In the genomic region with DNA sequence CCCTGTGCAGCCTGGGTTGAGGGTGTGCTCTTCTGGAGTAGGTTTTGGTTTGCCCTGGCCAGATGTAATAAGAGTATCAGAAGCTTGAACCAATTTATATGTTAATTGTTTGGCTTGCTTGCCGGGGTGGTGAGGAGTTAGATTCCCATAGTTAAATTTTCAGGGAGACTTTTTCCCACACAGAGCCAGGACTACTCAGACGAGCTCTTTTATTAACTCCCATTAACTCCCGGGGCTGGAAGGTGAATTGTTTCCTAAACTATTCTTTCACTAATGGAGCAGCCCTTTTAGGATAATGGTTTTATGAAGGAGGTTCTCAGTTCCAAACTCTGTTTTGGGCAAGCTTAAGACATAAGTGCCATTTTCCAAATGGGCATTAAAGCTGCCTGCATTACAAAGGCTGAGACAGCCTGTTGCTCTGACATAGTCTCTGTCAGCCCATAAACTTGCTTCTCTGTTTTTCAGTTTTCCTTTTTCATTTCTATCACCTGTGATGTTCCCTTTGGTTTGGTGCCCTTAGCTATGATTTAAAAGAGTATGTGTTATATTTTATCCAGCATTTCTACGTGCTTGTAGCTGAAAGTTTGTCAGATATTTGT, we compare ENCODE assay signal across 21 cellular contexts. TPM values are rescaled to one million over a fixed set of nuclear protein-coding genes. Genes with fewer than 3 reads are reported as not detected.
A peak's percentile ranks its signal among the peaks of the same experiment; 100 is the strongest.
DNase-seq lines count a peak whose midpoint lies in the region; ATAC-seq, FAIRE-seq and TF ChIP-seq lines count a peak whose summit lies in the region.
"Had no signal": no experiment of that assay in that cellular context is flagged by ENCODE, and none has a peak within 500 bp of the region (broad histone marks: within the 10 kb centered on the region; RNA-seq: fewer than 3 reads in every experiment).

No MANE protein-coding gene starts in this region.

- H3K36me3 Mint-ChIP-seq in astrocyte (ENCODE audit: low read depth, unreplicated experiment) = no peaks in the 10 kb centered on the region
- H3K36me3 Mint-ChIP-seq: CD4-positive, alpha-beta memory T cell had no signal

- H3K9me2 ChIP-seq in OCI-LY7 (ENCODE audit: insufficient read depth, low read length) = no peaks in the 10 kb centered on the region

- H3K4me1 Mint-ChIP-seq in astrocyte (ENCODE audit: low read depth, unreplicated experiment) = peaks cover 3% of the 10 kb centered on the region
- H3K4me1 Mint-ChIP-seq: CD4-positive, alpha-beta memory T cell had no signal

- no peak overlapping the region for H3K9ac ChIP-seq in HUES48 (ENCODE audit: low read depth, low read length)
- H3K9ac ChIP-seq in astrocyte (ENCODE audit: low read length) = no peak overlapping the region
- H3K9ac ChIP-seq: BLaER1, GM23248, KMS-11 had no signal

- no peaks in the 10 kb centered on the region for H3K9me3 ChIP-seq in HUES48 (ENCODE audit: control insufficient read depth, insufficient read depth, low read length)
- H3K9me3 ChIP-seq in astrocyte (ENCODE audit: insufficient read depth, low read depth, low read length) = no peaks in the 10 kb centered on the region
- H3K9me3 ChIP-seq in OCI-LY7 (ENCODE audit: low read length) = no peaks in the 10 kb centered on the region
- H3K9me3 ChIP-seq: BLaER1 had no signal

- CTCF ChIA-PET in OCI-LY7 (lab: Charles Lee; ENCODE audit: unreplicated experiment) = no interaction called here

- no peak overlapping the region for H2AFZ ChIP-seq in astrocyte (ENCODE audit: low read depth, low read length)
- no peak overlapping the region for H2AFZ ChIP-seq in OCI-LY7 (ENCODE audit: low read length)
- H2AFZ ChIP-seq: GM23248, PC-9 had no signal

- DNase-seq in ELF-1 (ENCODE audit: low read depth, low spot score) (peak; percentile 43), astrocyte (ENCODE audit: low read depth) (no peak), islet precursor cell (peak; percentile 71), OCI-LY7 (ENCODE audit: low spot score) (no peak), DMS53 treated with DMSO at 0.1 percent for 48 hours (lab: John Stamatoyannopoulos, UW; ENCODE audit: unreplicated experiment) (no peak)
- DNase-seq: CD4-positive, alpha-beta memory T cell; DMS79 treated with DMSO at 0.1 percent for 48 hours; GM23248; MV-4-11; NCI-H1417 treated with DMSO at 0.1 percent for 48 hours; NCI-H187 treated with DMSO at 0.1 percent for 48 hours; NCI-H2171 treated with DMSO at 0.1 percent for 48 hours; NCI-H446 treated with DMSO at 0.1 percent for 48 hours; NCI-H774; PC-9; T-helper 1 cell had no signal

- H3K27me3 ChIP-seq in HUES48 (ENCODE audit: control insufficient read depth, insufficient read depth, low read length) (no peaks in the 10 kb centered on the region), astrocyte (ENCODE audit: insufficient read depth, low read length) (peaks cover 2% of the 10 kb centered on the region)
- H3K27me3 ChIP-seq: BLaER1 had no signal

- H3K4me3 ChIP-seq in HUES48 (ENCODE audit: low read depth, low read length) = peak overlapping the region; percentile 22; the same call in 1 of the 2 replicates
- no peak overlapping the region for H3K4me3 ChIP-seq in astrocyte (ENCODE audit: insufficient read depth, low read depth, low read length)
- H3K4me3 ChIP-seq in OCI-LY7 (ENCODE audit: low read depth, low read length, poor library complexity, severe bottlenecking) = no peak overlapping the region
- H3K4me3 ChIP-seq: BLaER1, GM23248, PC-9 had no signal

- H3K4me2 ChIP-seq in astrocyte (ENCODE audit: low read length) (no peak overlapping the region), OCI-LY7 (ENCODE audit: low read length) (no peak overlapping the region)
- H3K4me2 ChIP-seq: BLaER1, KMS-11, PC-9 had no signal

- H4K20me1 ChIP-seq in astrocyte (ENCODE audit: insufficient read depth, low read length) (no peaks in the 10 kb centered on the region), OCI-LY7 (ENCODE audit: insufficient read depth, low read length) (no peaks in the 10 kb centered on the region)
- H4K20me1 ChIP-seq: BLaER1 had no signal

- no peak for FAIRE-seq in astrocyte (lab: Jason Lieb, UNC)

- peaks cover 17% of the 10 kb centered on the region for H3K4me1 ChIP-seq in HUES48 (ENCODE audit: control insufficient read depth, insufficient read depth, low read length)
- peaks cover 8% of the 10 kb centered on the region for H3K4me1 ChIP-seq in astrocyte (ENCODE audit: insufficient read depth, low read length)
- no peaks in the 10 kb centered on the region for H3K4me1 ChIP-seq in OCI-LY7 (ENCODE audit: insufficient read depth, low read length, poor library complexity, severe bottlenecking)
- H3K4me1 ChIP-seq: BLaER1 had no signal

- TF ChIP-seq CTCF in astrocyte (IDR thresholded peaks at IDR 0.05; ENCODE audit: insufficient read depth, low read depth, low read length) (no peak), OCI-LY7 (conservative IDR thresholded peaks at IDR 0.05; ENCODE audit: low read length) (no peak)

- no peak overlapping the region for H3K4me3 Mint-ChIP-seq in astrocyte (ENCODE audit: unreplicated experiment)
- H3K4me3 Mint-ChIP-seq: CD4-positive, alpha-beta memory T cell had no signal

- ATAC-seq in HG03095 (IDR thresholded peaks at IDR 0.05; ENCODE audit: unreplicated experiment) = no peak

- intact Hi-C loops in OCI-LY7 (cut with micrococcal nuclease; ENCODE audit: unreplicated experiment) = no loop called here

- no peaks in the 10 kb centered on the region for H3K36me3 ChIP-seq in HUES48 (ENCODE audit: control insufficient read depth, insufficient read depth, low read length)
- H3K36me3 ChIP-seq in astrocyte (ENCODE audit: insufficient read depth, low read length) = no peaks in the 10 kb centered on the region
- H3K36me3 ChIP-seq in OCI-LY7 (ENCODE audit: insufficient read depth, low read length) = no peaks in the 10 kb centered on the region
- H3K36me3 ChIP-seq: BLaER1 had no signal

- BruUV-seq in OCI-LY7 (replicated peaks; lab: Mats Ljungman, UMichigan) = no TSS peak

- no peaks in the 10 kb centered on the region for H3K9me3 Mint-ChIP-seq in astrocyte (ENCODE audit: unreplicated experiment)

- POLR2A ChIA-PET in OCI-LY7 (lab: Charles Lee) = interaction anchor here (1.0 kb wide), 1 partner anchor 9 kb away, joined by 3 read pairs; no protein-coding TSS in a partner anchor

- H3K27ac ChIP-seq in HUES48 (ENCODE audit: low read depth, low read length) (peak overlapping the region; percentile 72), astrocyte (ENCODE audit: low read depth, low read length) (no peak overlapping the region), OCI-LY7 (ENCODE audit: low read depth, low read length, poor library complexity, severe bottlenecking) (no peak overlapping the region)
- H3K27ac ChIP-seq: BLaER1, GM23248, KMS-11, PC-9, RWPE1 had no signal

- H3K79me2 ChIP-seq in astrocyte (ENCODE audit: insufficient read depth, low read length) (no peaks in the 10 kb centered on the region), OCI-LY7 (ENCODE audit: insufficient read depth, low read depth, low read length) (no peaks in the 10 kb centered on the region)

- H3K27ac Mint-ChIP-seq in astrocyte (ENCODE audit: unreplicated experiment) = peak overlapping the region; percentile 5
- H3K27ac Mint-ChIP-seq: CD4-positive, alpha-beta memory T cell had no signal

- peaks cover 9% of the 10 kb centered on the region for H3K27me3 Mint-ChIP-seq in astrocyte (ENCODE audit: low read depth, unreplicated experiment)

RNA-seq across cellular contexts. Expression of a gene that starts 18.0 kb away (rescaled TPM):
- 68.1 and 69.6 TPM in 2 replicates for total RNA-seq in astrocyte
- 16.9 and 22.6 TPM in 2 replicates for total RNA-seq in OCI-LY7 (2014; rRNA removed; shearing (Covaris generic))
- total RNA-seq in OCI-LY7 (2022) = 37.4 and 41.1 TPM in 2 replicates

Comparison
In these comparisons a context has a peak if more than half of its experiments do, and no peak if none do; other contexts are left out.
1. DNase-seq: peak in ELF-1 (single experiment) and islet precursor cell (single experiment); none in astrocyte (single experiment), OCI-LY7 (single experiment) and DMS53 treated with DMSO at 0.1 percent for 48 hours (single experiment).